21 cellular contexts compared by ENCODE assay signal in the genomic region with DNA sequence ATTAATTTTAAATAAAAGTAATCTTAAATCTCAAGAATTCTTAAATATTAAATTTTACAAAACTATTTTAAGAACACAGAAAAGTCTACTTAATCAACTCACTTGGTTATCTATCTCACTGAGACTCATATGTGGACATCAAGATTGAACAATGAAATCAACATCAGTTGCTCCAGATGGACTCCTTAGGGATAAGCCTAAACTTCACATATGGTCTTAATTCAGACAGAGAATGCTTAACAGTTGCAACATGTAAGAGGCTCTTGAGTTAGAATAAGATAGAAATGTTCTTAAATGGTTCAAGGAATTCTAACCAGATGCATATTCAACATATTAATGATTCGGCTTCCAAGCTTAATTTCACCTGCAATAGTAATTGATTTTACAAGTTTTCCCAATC.
"Had no signal": no experiment of that assay in that cellular context is flagged by ENCODE, and none has a peak within 500 bp of the region (broad histone marks: within the 10 kb centered on the region; RNA-seq: fewer than 3 reads in every experiment).

No MANE protein-coding gene starts in this region.

- H3K36me3 ChIP-seq: adrenal gland, breast epithelium, esophagus muscularis mucosa, gastroesophageal sphincter, heart right ventricle, left ventricle myocardium inferior, upper lobe of right lung had no signal

- H3K27me3 Mint-ChIP-seq: activated naive CD4-positive, alpha-beta T cell treated with anti-CD3 and anti-CD28 coated beads, Interleukin-2, amount 50 U/mL, for 24 hours had no signal

- H3K4me3 ChIP-seq: adrenal gland, breast epithelium, esophagus muscularis mucosa, gastroesophageal sphincter, heart right ventricle, left ventricle myocardium inferior, upper lobe of right lung had no signal

- DNase-seq: activated CD4-positive, alpha-beta T cell treated with anti-CD3 and anti-CD28 coated beads, Interleukin-2, amount 50 U/mL, for 4 hours; activated effector memory CD4-positive, alpha-beta T cell treated with anti-CD3 and anti-CD28 coated beads, Interleukin-2, amount 50 U/mL, for 16 hours; activated T-cell treated with anti-CD3 and anti-CD28 coated beads, Interleukin-2, amount 50 U/mL, for 72 hours; adrenal gland; cerebellar nuclear complex; cortex of kidney; effector CD4-positive, alpha-beta T cell; heart right ventricle; immature natural killer cell; kidney glomerular epithelial cell; left ventricle myocardium inferior; retina; stimulated activated CD4-positive, alpha-beta T cell treated with anti-CD3 and anti-CD28 coated beads, Interleukin-12 subunit alpha, Interleukin-12 subunit beta, amount 100 ng/mL, for 4 hours; stimulated activated CD4-positive, alpha-beta T cell treated with anti-CD3 and anti-CD28 coated beads, Interleukin-1b, Interleukin-23, amount 100 ng/mL, for 48 hours; stimulated activated CD8-positive, alpha-beta memory T cell treated with anti-CD3 and anti-CD28 coated beads, Interleukin-4, amount 100 ng/mL, for 48 hours; stimulated activated naive CD4-positive, alpha-beta T cell; upper lobe of right lung had no signal

- H3K27me3 ChIP-seq: adrenal gland, breast epithelium, esophagus muscularis mucosa, gastroesophageal sphincter, heart right ventricle, upper lobe of right lung had no signal

- H3K9me3 ChIP-seq: adrenal gland, esophagus muscularis mucosa, gastroesophageal sphincter, upper lobe of right lung had no signal

- H3K4me1 Mint-ChIP-seq: activated naive CD4-positive, alpha-beta T cell treated with anti-CD3 and anti-CD28 coated beads, Interleukin-2, amount 50 U/mL, for 24 hours; immature natural killer cell had no signal

- H3K4me1 ChIP-seq: adrenal gland, breast epithelium, esophagus muscularis mucosa, gastroesophageal sphincter, heart right ventricle, left ventricle myocardium inferior, upper lobe of right lung had no signal

- H3K36me3 Mint-ChIP-seq: activated naive CD4-positive, alpha-beta T cell treated with anti-CD3 and anti-CD28 coated beads, Interleukin-2, amount 50 U/mL, for 24 hours; immature natural killer cell had no signal

- H3K27ac Mint-ChIP-seq: activated naive CD4-positive, alpha-beta T cell treated with anti-CD3 and anti-CD28 coated beads, Interleukin-2, amount 50 U/mL, for 24 hours; activated T-cell treated with anti-CD3 and anti-CD28 coated beads, Interleukin-2, amount 50 U/mL, for 72 hours; immature natural killer cell had no signal

- H3K4me3 Mint-ChIP-seq: activated naive CD4-positive, alpha-beta T cell treated with anti-CD3 and anti-CD28 coated beads, Interleukin-2, amount 50 U/mL, for 24 hours; activated T-cell treated with anti-CD3 and anti-CD28 coated beads, Interleukin-2, amount 50 U/mL, for 72 hours; immature natural killer cell had no signal
